In genomic region chr10:84335516-84335915, GRCh38 we compare ENCODE assay signal across 20 cellular contexts. TPM values are rescaled to one million over a fixed set of nuclear protein-coding genes. Genes with fewer than 3 reads are reported as not detected.
DNase-seq lines count a peak whose midpoint lies in the region; ATAC-seq and TF ChIP-seq lines count a peak whose summit lies in the region.
"Had no signal": no experiment of that assay in that cellular context is flagged by ENCODE, and none has a peak within 500 bp of the region (broad histone marks: within the 10 kb centered on the region; RNA-seq: fewer than 3 reads in every experiment).

No MANE protein-coding gene starts in this region.

- H3K27ac ChIP-seq in GM23338 (ENCODE audit: low read depth), result 0 out of 2 replicates have a peak overlapping the region, but pooled peaks have one; percentile 48
- peak overlapping the region; percentile 14 for H3K27ac ChIP-seq in iPS-20b (ENCODE audit: low read length)
- H3K27ac ChIP-seq: neural progenitor cell, thyroid gland had no signal

- no peak overlapping the region for H2AFZ ChIP-seq in GM23338
- H2AFZ ChIP-seq: neural progenitor cell had no signal

- H3K27ac Mint-ChIP-seq in GM23338, result no peak overlapping the region; the same call in 1 of the 2 replicates
- H3K27ac Mint-ChIP-seq: activated naive CD8-positive, alpha-beta T cell treated with anti-CD3 and anti-CD28 coated beads, Interleukin-2, amount 10 ng/mL, durations not matched to agents 7 days and 5 days; endodermal cell; neural progenitor cell; stimulated activated naive B cell treated with anti-CD40 and anti-IgM and Interleukin-4, amounts not matched to agents 10 μg/mL and 1 μg/mL and 100 μg/mL, for 72 hours had no signal

- H3K9me3 Mint-ChIP-seq in GM23338, result no peaks in the 10 kb centered on the region
- H3K9me3 Mint-ChIP-seq: CD4-positive, CD25-positive, alpha-beta regulatory T cell; endodermal cell; stimulated activated naive B cell treated with anti-CD40 and anti-IgM and Interleukin-4, amounts not matched to agents 10 μg/mL and 1 μg/mL and 100 μg/mL, for 72 hours had no signal

- peaks cover 32% of the 10 kb centered on the region; the same call in 1 of the 2 replicates for H4K20me1 ChIP-seq in GM23338 (replicated peaks; ENCODE audit: insufficient read depth)

- no peak overlapping the region for H3K4me3 ChIP-seq in GM23338
- no peak overlapping the region for H3K4me3 ChIP-seq in cardiac fibroblast (replicated peaks in 1 of 2; ENCODE audit: low read depth in 2 of 2, low read length in 2 of 2)
- H3K4me3 ChIP-seq in iPS-20b (ENCODE audit: low read length), result no peak overlapping the region
- H3K4me3 ChIP-seq: mucosa of descending colon, neural progenitor cell, skin epidermis, thyroid gland had no signal

- peaks cover 29% of the 10 kb centered on the region for H3K4me1 Mint-ChIP-seq in GM23338

- TF ChIP-seq CTCF in GM23338 (conservative IDR thresholded peaks at IDR 0.05; ENCODE audit: low read depth in 2 of 2), result no peak
- no peak for TF ChIP-seq CTCF in cardiac fibroblast (IDR thresholded peaks at IDR 0.05; ENCODE audit: low read depth, low read length)

- no peaks in the 10 kb centered on the region for H3K27me3 Mint-ChIP-seq in GM23338 (ENCODE audit: insufficient read depth, low read depth, poor library complexity)
- H3K27me3 Mint-ChIP-seq: activated naive CD8-positive, alpha-beta T cell treated with anti-CD3 and anti-CD28 coated beads, Interleukin-2, amount 10 ng/mL, durations not matched to agents 7 days and 5 days; CD4-positive, CD25-positive, alpha-beta regulatory T cell; progenitor cell of endocrine pancreas; stimulated activated naive B cell treated with anti-CD40 and anti-IgM and Interleukin-4, amounts not matched to agents 10 μg/mL and 1 μg/mL and 100 μg/mL, for 72 hours had no signal

- H3K79me2 ChIP-seq in GM23338 (replicated peaks; ENCODE audit: insufficient read depth), result peaks cover 97% of the 10 kb centered on the region

- H3K4me2 ChIP-seq in GM23338, result peak overlapping the region; percentile 38; the same call in 1 of the 2 replicates

- ATAC-seq in GM23338, result no peak
- ATAC-seq in HG02610 (IDR thresholded peaks at IDR 0.05; ENCODE audit: unreplicated experiment), result no peak
- ATAC-seq in GM21381 (IDR thresholded peaks at IDR 0.05; ENCODE audit: unreplicated experiment), result no peak
- ATAC-seq in HG02623 (IDR thresholded peaks at IDR 0.05; ENCODE audit: unreplicated experiment), result no peak
- ATAC-seq: mucosa of descending colon; stimulated activated naive B cell treated with anti-CD40 and anti-IgM and Interleukin-4, amounts not matched to agents 10 μg/mL and 1 μg/mL and 100 μg/mL, for 72 hours had no signal

- no peaks in the 10 kb centered on the region for H3K36me3 ChIP-seq in GM23338 (ENCODE audit: insufficient read depth)
- H3K36me3 ChIP-seq in iPS-20b (ENCODE audit: insufficient read depth, low read depth, low read length), result no peaks in the 10 kb centered on the region
- H3K36me3 ChIP-seq: neural progenitor cell, thyroid gland had no signal

- H3F3A ChIP-seq in GM23338 (replicated peaks; ENCODE audit: low read depth), result 0 out of 2 replicates have a peak, but pooled peaks cover under 1% of the 10 kb centered on the region

- H3K27me3 ChIP-seq in GM23338 (ENCODE audit: insufficient read depth), result no peaks in the 10 kb centered on the region
- no peaks in the 10 kb centered on the region for H3K27me3 ChIP-seq in iPS-20b (ENCODE audit: insufficient read depth, low read length)
- H3K27me3 ChIP-seq: neural progenitor cell, thyroid gland had no signal

- H3K4me3 Mint-ChIP-seq in GM23338, result no peak overlapping the region
- H3K4me3 Mint-ChIP-seq: endodermal cell, neural progenitor cell had no signal

- no peaks in the 10 kb centered on the region for H3K36me3 Mint-ChIP-seq in GM23338 (ENCODE audit: low read depth)

- H3K9me2 ChIP-seq in GM23338 (ENCODE audit: insufficient read depth), result no peaks in the 10 kb centered on the region

- H3K9ac ChIP-seq in iPS-20b (ENCODE audit: low read depth, low read length), result no peak overlapping the region
- H3K9ac ChIP-seq: neural progenitor cell had no signal

- DNase-seq in GM23338 (ENCODE audit: low spot score) (no peak), NCI-H2227 treated with DMSO at 0.1 percent for 48 hours (lab: John Stamatoyannopoulos, UW) (peak; percentile 74), cardiac fibroblast (ENCODE audit: low read depth in 2 of 2) (peak; percentile 45 to 52), putamen (ENCODE audit: low spot score) (no peak)
- DNase-seq: activated naive CD8-positive, alpha-beta T cell treated with anti-CD3 and anti-CD28 coated beads, Interleukin-2, amount 10 ng/mL, durations not matched to agents 7 days and 5 days; CD4-positive, CD25-positive, alpha-beta regulatory T cell; endodermal cell; mucosa of descending colon; NCI-H146; NCI-H524 treated with DMSO at 0.1 percent for 48 hours; stimulated activated CD4-positive, alpha-beta T cell treated with anti-CD3 and anti-CD28 coated beads, Interleukin-1b, Interleukin-23, amount 100 ng/mL, for 48 hours; stimulated activated naive B cell treated with anti-CD40 and anti-IgM and Interleukin-4, amounts not matched to agents 10 μg/mL and 1 μg/mL and 100 μg/mL, for 72 hours; thyroid gland had no signal

- H3K4me1 ChIP-seq in GM23338 (ENCODE audit: insufficient read depth), result peaks cover 51% of the 10 kb centered on the region
- H3K4me1 ChIP-seq in iPS-20b (ENCODE audit: insufficient read depth, low read length), result peaks cover 35% of the 10 kb centered on the region

- H3K9me3 ChIP-seq in iPS-20b (ENCODE audit: insufficient read depth, low read depth, low read length), result no peaks in the 10 kb centered on the region
- H3K9me3 ChIP-seq: mucosa of descending colon, thyroid gland had no signal

TF ChIP-seq in GM23338, 12 proteins besides CTCF, POLR2A, EP300 and RAD21 (continues in another document):
- no peak for TF ChIP-seq ZNF331 (CRISPR knock-in tag; IDR thresholded peaks at IDR 0.05; ENCODE audit: low read depth)
- no peak for TF ChIP-seq POLR2AphosphoS5 (IDR thresholded peaks at IDR 0.05; ENCODE audit: low read depth)
- no peak for TF ChIP-seq STAT1 (IDR thresholded peaks at IDR 0.05; ENCODE audit: unreplicated experiment)
- no peak for TF ChIP-seq EZH2phosphoT487 (IDR thresholded peaks at IDR 0.05; ENCODE audit: unreplicated experiment)
- no peak for TF ChIP-seq NANOG (IDR thresholded peaks at IDR 0.05; ENCODE audit: borderline replicate concordance)
- TF ChIP-seq, protein P1, sequence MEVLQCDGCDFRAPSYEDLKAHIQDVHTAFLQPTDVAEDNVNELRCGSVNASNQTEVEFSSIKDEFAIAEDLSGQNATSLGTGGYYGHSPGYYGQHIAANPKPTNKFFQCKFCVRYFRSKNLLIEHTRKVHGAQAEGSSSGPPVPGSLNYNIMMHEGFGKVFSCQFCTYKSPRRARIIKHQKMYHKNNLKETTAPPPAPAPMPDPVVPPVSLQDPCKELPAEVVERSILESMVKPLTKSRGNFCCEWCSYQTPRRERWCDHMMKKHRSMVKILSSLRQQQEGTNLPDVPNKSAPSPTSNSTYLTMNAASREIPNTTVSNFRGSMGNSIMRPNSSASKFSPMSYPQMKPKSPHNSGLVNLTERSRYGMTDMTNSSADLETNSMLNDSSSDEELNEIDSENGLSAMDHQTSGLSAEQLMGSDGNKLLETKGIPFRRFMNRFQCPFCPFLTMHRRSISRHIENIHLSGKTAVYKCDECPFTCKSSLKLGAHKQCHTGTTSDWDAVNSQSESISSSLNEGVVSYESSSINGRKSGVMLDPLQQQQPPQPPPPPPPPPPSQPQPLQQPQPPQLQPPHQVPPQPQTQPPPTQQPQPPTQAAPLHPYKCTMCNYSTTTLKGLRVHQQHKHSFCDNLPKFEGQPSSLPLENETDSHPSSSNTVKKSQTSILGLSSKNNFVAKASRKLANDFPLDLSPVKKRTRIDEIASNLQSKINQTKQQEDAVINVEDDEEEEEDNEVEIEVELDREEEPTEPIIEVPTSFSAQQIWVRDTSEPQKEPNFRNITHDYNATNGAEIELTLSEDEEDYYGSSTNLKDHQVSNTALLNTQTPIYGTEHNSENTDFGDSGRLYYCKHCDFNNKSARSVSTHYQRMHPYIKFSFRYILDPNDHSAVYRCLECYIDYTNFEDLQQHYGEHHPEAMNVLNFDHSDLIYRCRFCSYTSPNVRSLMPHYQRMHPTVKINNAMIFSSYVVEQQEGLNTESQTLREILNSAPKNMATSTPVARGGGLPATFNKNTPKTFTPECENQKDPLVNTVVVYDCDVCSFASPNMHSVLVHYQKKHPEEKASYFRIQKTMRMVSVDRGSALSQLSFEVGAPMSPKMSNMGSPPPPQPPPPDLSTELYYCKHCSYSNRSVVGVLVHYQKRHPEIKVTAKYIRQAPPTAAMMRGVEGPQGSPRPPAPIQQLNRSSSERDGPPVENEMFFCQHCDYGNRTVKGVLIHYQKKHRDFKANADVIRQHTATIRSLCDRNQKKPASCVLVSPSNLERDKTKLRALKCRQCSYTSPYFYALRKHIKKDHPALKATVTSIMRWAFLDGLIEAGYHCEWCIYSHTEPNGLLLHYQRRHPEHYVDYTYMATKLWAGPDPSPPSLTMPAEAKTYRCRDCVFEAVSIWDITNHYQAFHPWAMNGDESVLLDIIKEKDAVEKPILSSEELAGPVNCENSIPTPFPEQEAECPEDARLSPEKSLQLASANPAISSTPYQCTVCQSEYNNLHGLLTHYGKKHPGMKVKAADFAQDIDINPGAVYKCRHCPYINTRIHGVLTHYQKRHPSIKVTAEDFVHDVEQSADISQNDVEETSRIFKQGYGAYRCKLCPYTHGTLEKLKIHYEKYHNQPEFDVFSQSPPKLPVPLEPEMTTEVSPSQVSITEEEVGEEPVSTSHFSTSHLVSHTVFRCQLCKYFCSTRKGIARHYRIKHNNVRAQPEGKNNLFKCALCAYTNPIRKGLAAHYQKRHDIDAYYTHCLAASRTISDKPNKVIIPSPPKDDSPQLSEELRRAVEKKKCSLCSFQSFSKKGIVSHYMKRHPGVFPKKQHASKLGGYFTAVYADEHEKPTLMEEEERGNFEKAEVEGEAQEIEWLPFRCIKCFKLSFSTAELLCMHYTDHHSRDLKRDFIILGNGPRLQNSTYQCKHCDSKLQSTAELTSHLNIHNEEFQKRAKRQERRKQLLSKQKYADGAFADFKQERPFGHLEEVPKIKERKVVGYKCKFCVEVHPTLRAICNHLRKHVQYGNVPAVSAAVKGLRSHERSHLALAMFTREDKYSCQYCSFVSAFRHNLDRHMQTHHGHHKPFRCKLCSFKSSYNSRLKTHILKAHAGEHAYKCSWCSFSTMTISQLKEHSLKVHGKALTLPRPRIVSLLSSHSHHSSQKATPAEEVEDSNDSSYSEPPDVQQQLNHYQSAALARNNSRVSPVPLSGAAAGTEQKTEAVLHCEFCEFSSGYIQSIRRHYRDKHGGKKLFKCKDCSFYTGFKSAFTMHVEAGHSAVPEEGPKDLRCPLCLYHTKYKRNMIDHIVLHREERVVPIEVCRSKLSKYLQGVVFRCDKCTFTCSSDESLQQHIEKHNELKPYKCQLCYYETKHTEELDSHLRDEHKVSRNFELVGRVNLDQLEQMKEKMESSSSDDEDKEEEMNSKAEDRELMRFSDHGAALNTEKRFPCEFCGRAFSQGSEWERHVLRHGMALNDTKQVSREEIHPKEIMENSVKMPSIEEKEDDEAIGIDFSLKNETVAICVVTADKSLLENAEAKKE (CRISPR knock-in tag; IDR thresholded peaks at IDR 0.05), result no peak
- TF ChIP-seq ZNF114 (CRISPR knock-in tag; IDR thresholded peaks at IDR 0.05), result no peak

RNA-seq across cellular contexts. Expression of gene CCSER2, which starts 7.1 kb away (rescaled TPM):
- 30.6 and 33.8 TPM in 2 replicates for total RNA-seq in GM23338 (2014; rRNA removed; shearing (Covaris generic))
- 25.4 and 37.2 TPM in 2 replicates for polyA plus RNA-seq in GM23338 (2016; fragmentation: Nextera tagmentation; extraction: Ambion mirVana)

Comparison
In these comparisons a context has a peak if more than half of its experiments do, and no peak if none do; other contexts are left out.
1. DNase-seq: peak in NCI-H2227 treated with DMSO at 0.1 percent for 48 hours (single experiment) and cardiac fibroblast (2 of 2); none in GM23338 (single experiment) and putamen (single experiment).